9 cellular contexts compared by ENCODE assay signal in genomic region chr12:32754101-32754500, GRCh38. TPM values are rescaled to one million over a fixed set of nuclear protein-coding genes. Genes with fewer than 3 reads are reported as not detected.
A peak's percentile ranks its signal among the peaks of the same experiment; 100 is the strongest.
DNase-seq lines count a peak whose midpoint lies in the region; ATAC-seq, FAIRE-seq and TF ChIP-seq lines count a peak whose summit lies in the region.
"Had no signal": no experiment of that assay in that cellular context is flagged by ENCODE, and none has a peak within 500 bp of the region (broad histone marks: within the 10 kb centered on the region; RNA-seq: fewer than 3 reads in every experiment).

No MANE protein-coding gene starts in this region.

- H4K5ac ChIP-seq in H1 (ENCODE audit: insufficient read length, low read depth, low read length): no peak overlapping the region

- H3K27ac ChIP-seq in OCI-LY3 (ENCODE audit: low read length) (peak overlapping the region; percentile 15), H1 (ENCODE audit: low read depth, low read length) (no peak overlapping the region), trophoblast cell (ENCODE audit: low read depth, low read length) (peak overlapping the region; percentile 23)

- H4K91ac ChIP-seq in H1 (replicated peaks; ENCODE audit: insufficient read length, low read length) (no peak overlapping the region), trophoblast cell (ENCODE audit: low read depth, low read length) (no peak overlapping the region)

- H3K4me1 ChIP-seq in OCI-LY3 (ENCODE audit: low read length): peaks cover 9% of the 10 kb centered on the region
- peaks cover 0 to 3% (median 1%) of the 10 kb centered on the region in 4 experiments; a peak in 2 of 7 replicates for H3K4me1 ChIP-seq in H1 (replicated peaks in 1 of 4; ENCODE audit: control insufficient read depth in 3 of 4, insufficient read depth in 4 of 4, low read length in 3 of 4)
- peaks cover 6 to 8% of the 10 kb centered on the region in 2 experiments for H3K4me1 ChIP-seq in trophoblast cell (ENCODE audit: control insufficient read depth in 1 of 2, insufficient read depth in 2 of 2, low read length in 2 of 2)

- TF ChIP-seq CTCF in GM12875 (IDR thresholded peaks at IDR 0.05; ENCODE audit: borderline replicate concordance, insufficient read depth, low read depth, low read length) (no peak), OCI-LY3 (IDR thresholded peaks at IDR 0.05; ENCODE audit: low read depth, low read length) (no peak), H1 (IDR thresholded peaks at IDR 0.05; ENCODE audit: control extremely low read depth in 1 of 3, insufficient read depth in 1 of 3, low read depth in 1 of 3, low read length in 3 of 3) (no peak)

- H2BK5ac ChIP-seq in H1 (ENCODE audit: low read depth, low read length) (no peak overlapping the region), trophoblast cell (ENCODE audit: low read depth, low read length, poor library complexity) (no peak overlapping the region)

- no peak overlapping the region for H4K8ac ChIP-seq in H1 (ENCODE audit: extremely low read depth, insufficient read depth, low read length)
- H4K8ac ChIP-seq in trophoblast cell (ENCODE audit: low read depth, low read length): no peak overlapping the region

- H2AK5ac ChIP-seq in H1 (ENCODE audit: low read depth, low read length): no peak overlapping the region
- no peak overlapping the region for H2AK5ac ChIP-seq in trophoblast cell (ENCODE audit: low read length)

- no peak overlapping the region for H3K23ac ChIP-seq in H1 (ENCODE audit: insufficient read length)
- no peak overlapping the region for H3K23ac ChIP-seq in trophoblast cell (ENCODE audit: low read length)

- no peak overlapping the region for H3K56ac ChIP-seq in H1 (replicated peaks; ENCODE audit: insufficient read length, low read depth, low read length)

- no peak for TF ChIP-seq POLR2A in H1 (IDR thresholded peaks at IDR 0.05; ENCODE audit: control extremely low read depth in 1 of 2, low read depth in 2 of 2, low read length in 2 of 2)

- no peak overlapping the region for H2BK120ac ChIP-seq in H1 (replicated peaks; ENCODE audit: low read depth, low read length)
- no peak overlapping the region for H2BK120ac ChIP-seq in trophoblast cell (ENCODE audit: insufficient read depth, low read length, poor library complexity)

- ATAC-seq in GM21381 (IDR thresholded peaks at IDR 0.05; ENCODE audit: unreplicated experiment): no peak

- peak overlapping the region; percentile 87 for H3K4me3 ChIP-seq in GM12875 (ENCODE audit: low read depth, low read length)
- H3K4me3 ChIP-seq in OCI-LY3 (ENCODE audit: low read length): peak overlapping the region; percentile 93
- peak overlapping the region; percentile 77 to 100 (median 98); a peak in 7 of 8 replicates for H3K4me3 ChIP-seq in H1 (ENCODE audit: extremely low read depth in 1 of 4, insufficient read depth in 2 of 4, low read depth in 3 of 4, low read length in 4 of 4)
- no peak overlapping the region for H3K4me3 ChIP-seq in trophoblast cell (ENCODE audit: low read depth, low read length)

- H3K36me3 ChIP-seq in OCI-LY3 (replicated peaks; ENCODE audit: low read depth, low read length): peaks cover 38% of the 10 kb centered on the region
- peaks cover 5 to 35% (median 27%) of the 10 kb centered on the region in 4 experiments for H3K36me3 ChIP-seq in H1 (ENCODE audit: control insufficient read depth in 2 of 4, insufficient read depth in 4 of 4, low read length in 3 of 4)
- H3K36me3 ChIP-seq in trophoblast cell (ENCODE audit: control insufficient read depth in 1 of 2, insufficient read depth in 2 of 2, low read length in 2 of 2): peaks cover 16 to 24% of the 10 kb centered on the region in 2 experiments

- no peak for FAIRE-seq in H1 (lab: Jason Lieb, UNC)

- H2AFZ ChIP-seq in OCI-LY3 (ENCODE audit: low read depth, low read length): no peak overlapping the region
- H2AFZ ChIP-seq in H1 (ENCODE audit: low read length): no peak overlapping the region
- H2AFZ ChIP-seq in trophoblast cell (ENCODE audit: insufficient read depth, low read length, poor library complexity): no peak overlapping the region

- peak overlapping the region; percentile 95 for H3K4me2 ChIP-seq in OCI-LY3 (ENCODE audit: low read length)
- peak overlapping the region; percentile 20 to 97 for H3K4me2 ChIP-seq in H1 (ENCODE audit: insufficient read depth in 1 of 2, low read depth in 2 of 2, low read length in 2 of 2)
- H3K4me2 ChIP-seq in trophoblast cell (ENCODE audit: low read length): peak overlapping the region; percentile 82

- H3K9me3 ChIP-seq in OCI-LY3 (ENCODE audit: insufficient read depth, low read length): no peaks in the 10 kb centered on the region
- no peaks in the 10 kb centered on the region for H3K9me3 ChIP-seq in H1 (ENCODE audit: insufficient read depth in 2 of 2, low read depth in 1 of 2, low read length in 1 of 2)
- peaks cover 4% of the 10 kb centered on the region for H3K9me3 ChIP-seq in trophoblast cell (ENCODE audit: insufficient read depth, low read depth, low read length)

- DNase-seq in H1 (ENCODE audit: low read depth in 1 of 2, low spot score in 2 of 2) (no peak), trophoblast cell (peak in 1 of 2 donors; percentile 33), NCI-H1436 treated with DMSO at 0.1 percent for 48 hours (lab: John Stamatoyannopoulos, UW) (no peak)
- DNase-seq in activated CD4-positive, CD25-positive, alpha-beta regulatory T cell treated with anti-CD3 and anti-CD28 coated beads, Interleukin-2, amount 50 U/mL, for 72 hours: no peak
- no peak for DNase-seq in activated effector memory CD4-positive, alpha-beta T cell treated with anti-CD3 and anti-CD28 coated beads, Interleukin-2, amount 50 U/mL, for 16 hours
- DNase-seq: GOT3 had no signal

- H2BK12ac ChIP-seq in H1 (ENCODE audit: low read depth, low read length) (no peak overlapping the region), trophoblast cell (ENCODE audit: low read length) (no peak overlapping the region)

- WGBS in H1 (ENCODE audit: extremely low coverage in 1 of 2, insufficient coverage in 1 of 2, insufficient read length in 1 of 2, insufficient replicate concordance in 2 of 2, low coverage in 1 of 2, low lambda C conversion rate in 2 of 2, missing lambda C conversion rate in 1 of 2), 2 experiments: 73% methylated on average over 2 of the region's 2 CpGs; no CpG with 5 or more reads in 1 of the 2 experiments
- WGBS in trophoblast cell (ENCODE audit: extremely low coverage, insufficient coverage, insufficient read length): no CpG with 5 or more reads among the region's 2 CpGs

- no peak overlapping the region for H2BK15ac ChIP-seq in H1 (ENCODE audit: low read length)

- H2BK20ac ChIP-seq in H1 (ENCODE audit: low read length): no peak overlapping the region

- no peak for TF ChIP-seq RAD21 in H1 (IDR thresholded peaks at IDR 0.05 in 1 of 2, conservative IDR thresholded peaks at IDR 0.05 in 1 of 2; ENCODE audit: low read depth in 2 of 2, low read length in 2 of 2)

- H3K79me1 ChIP-seq in H1 (ENCODE audit: low read depth, low read length): no peaks in the 10 kb centered on the region
- H3K79me1 ChIP-seq in trophoblast cell (ENCODE audit: low read length): peaks cover 10% of the 10 kb centered on the region

- no peak overlapping the region for H4K12ac ChIP-seq in trophoblast cell (ENCODE audit: low read depth, low read length)

- CTCF ChIA-PET in H1 (lab: Charles Lee; ENCODE audit: partially characterized antibody): interaction anchor here (1.1 to 4.1 kb wide), 11 partner anchors 10 to 356 kb away, joined by 3 to 54 read pairs (median 10); no protein-coding TSS in a partner anchor

- H3K18ac ChIP-seq in H1 (ENCODE audit: extremely low read depth, low read length) (no peak overlapping the region), trophoblast cell (ENCODE audit: low read length) (no peak overlapping the region)

- no peak overlapping the region for H3K14ac ChIP-seq in H1 (ENCODE audit: insufficient read length)
- no peak overlapping the region for H3K14ac ChIP-seq in trophoblast cell (ENCODE audit: low read length)

- H3K9ac ChIP-seq in OCI-LY3 (ENCODE audit: low read length) (peak overlapping the region; percentile 99), H1 (replicated peaks in 1 of 4; ENCODE audit: extremely low read depth in 1 of 4, low read depth in 3 of 4, low read length in 3 of 4) (no peak overlapping the region), trophoblast cell (ENCODE audit: low read length) (no peak overlapping the region)

- no peak for TF ChIP-seq EP300 in H1 (IDR thresholded peaks at IDR 0.05; ENCODE audit: borderline replicate concordance in 1 of 2, low read depth in 2 of 2, low read length in 2 of 2)

- H3K27me3 ChIP-seq in OCI-LY3 (ENCODE audit: low read depth, low read length) (peaks cover 4% of the 10 kb centered on the region; the same call in 1 of the 2 replicates), H1 (replicated peaks in 1 of 4; ENCODE audit: control insufficient read depth in 3 of 4, extremely low read depth in 1 of 4, insufficient read depth in 3 of 4, low read length in 3 of 4) (no peaks in the 10 kb centered on the region), trophoblast cell (ENCODE audit: insufficient read depth, low read length) (no peaks in the 10 kb centered on the region)

- H3K4ac ChIP-seq in H1 (replicated peaks; ENCODE audit: insufficient read length, low read depth, low read length): no peak overlapping the region
- H3K4ac ChIP-seq in trophoblast cell (ENCODE audit: low read depth, low read length): no peak overlapping the region

- H3K23me2 ChIP-seq in H1 (ENCODE audit: low read depth, low read length): peaks cover 4% of the 10 kb centered on the region

- H3K79me2 ChIP-seq in OCI-LY3 (ENCODE audit: low read length) (peaks cover 35% of the 10 kb centered on the region), H1 (ENCODE audit: control insufficient read depth in 1 of 2, insufficient read depth in 2 of 2, low read length in 2 of 2) (peaks cover 0 to 24% of the 10 kb centered on the region in 2 experiments; a peak in 2 of 4 replicates), trophoblast cell (ENCODE audit: control insufficient read depth, insufficient read depth, low read length, poor library complexity) (peaks cover 5% of the 10 kb centered on the region)

- POLR2A ChIA-PET in H1 (lab: Charles Lee; ENCODE audit: partially characterized antibody): interaction anchor here (0.7 to 3.9 kb wide), 4 partner anchors 8 to 165 kb away, joined by 3 to 22 read pairs (median 6); no protein-coding TSS in a partner anchor

- H4K20me1 ChIP-seq in OCI-LY3 (ENCODE audit: insufficient read depth, low read length) (no peaks in the 10 kb centered on the region), H1 (replicated peaks in 1 of 2; ENCODE audit: control insufficient read depth in 1 of 2, insufficient read depth in 2 of 2, low read length in 2 of 2) (no peaks in the 10 kb centered on the region)

RNA-seq across cellular contexts. Expression of gene YARS2, which starts 1.6 kb away (rescaled TPM):
- 41.0 and 41.4 TPM in 2 replicates for total RNA-seq in H1 (2021; fragmentation: NEBNext Ultra II Directional; extraction: Animal tissue kit (Norgen Biotek cat#: 25700))
- 29.8 and 29.9 TPM in 2 replicates for polyA plus RNA-seq in H1 (2011; rRNA removed)
- polyA plus RNA-seq in H1 (2011; cell fraction: cytosol; rRNA removed): 30.7 TPM
- polyA plus RNA-seq in H1 (2011; cell fraction: nucleus; rRNA removed): 35.2 TPM
- 28.9 to 43.6 TPM (median 30.1 TPM) in 4 replicates for polyA plus RNA-seq in H1 (2012, experiment 1 of 2)
- polyA plus RNA-seq in H1 (2012, experiment 2 of 2): 12.9 TPM
- 38.0 TPM for polyA plus RNA-seq in H1 (2013, experiment 1 of 2)
- 34.4 TPM for polyA plus RNA-seq in H1 (2013, experiment 2 of 2)
- 20.2 and 22.3 TPM in 2 replicates for polyA minus RNA-seq in H1 (2011; rRNA and poly(A)+ RNA removed)
- 13.4 TPM for polyA minus RNA-seq in H1 (2011; cell fraction: cytosol; rRNA and poly(A)+ RNA removed)
- 39.0 TPM for polyA minus RNA-seq in H1 (2011; cell fraction: nucleus; rRNA and poly(A)+ RNA removed)
- polyA plus RNA-seq in trophoblast cell (2013): 22.7 and 24.2 TPM in 2 replicates
